In genomic region chr3:61199843-61200242, GRCh38 we compare ENCODE assay signal across 30 cellular contexts.
"Had no signal": no experiment of that assay in that cellular context is flagged by ENCODE, and none has a peak within 500 bp of the region (broad histone marks: within the 10 kb centered on the region; RNA-seq: fewer than 3 reads in every experiment).

No MANE protein-coding gene starts in this region.

- H3K9me3 Mint-ChIP-seq: activated CD4-positive, alpha-beta memory T cell treated with anti-CD3 and anti-CD28 coated beads, Interleukin-2, amount 10 ng/mL, durations not matched to agents 7 days and 5 days; activated naive CD4-positive, alpha-beta T cell treated with anti-CD3 and anti-CD28 coated beads, Interleukin-2, amount 10 ng/mL, durations not matched to agents 7 days and 5 days; activated naive CD4-positive, alpha-beta T cell treated with anti-CD3 and anti-CD28 coated beads, Interleukin-2, amount 50 U/mL, for 72 hours; activated naive CD8-positive, alpha-beta T cell treated with anti-CD3 and anti-CD28 coated beads, Interleukin-2, amount 10 ng/mL, durations not matched to agents 7 days and 5 days; activated T-cell treated with anti-CD3 and anti-CD28 coated beads, Interleukin-2, amount 50 U/mL, for 24 hours; activated T-cell treated with anti-CD3 and anti-CD28 coated beads, Interleukin-2, amount 50 U/mL, for 72 hours had no signal

- H3K4me3 ChIP-seq: ascending aorta, breast epithelium, cardiac muscle cell, colonic mucosa, esophagus muscularis mucosa, gastrocnemius medialis, heart left ventricle had no signal

- H3K4me1 Mint-ChIP-seq: activated CD4-positive, alpha-beta memory T cell treated with anti-CD3 and anti-CD28 coated beads, Interleukin-2, amount 10 ng/mL, durations not matched to agents 7 days and 5 days; activated CD4-positive, alpha-beta T cell treated with anti-CD3 and anti-CD28 coated beads, Interleukin-2, amount 10 ng/mL, durations not matched to agents 7 days and 5 days; activated naive CD4-positive, alpha-beta T cell treated with anti-CD3 and anti-CD28 coated beads, Interleukin-2, amount 10 ng/mL, durations not matched to agents 7 days and 5 days; activated naive CD8-positive, alpha-beta T cell treated with anti-CD3 and anti-CD28 coated beads, Interleukin-2, amount 10 ng/mL, durations not matched to agents 7 days and 5 days had no signal

- H3K4me1 ChIP-seq: ascending aorta, breast epithelium, colonic mucosa, foreskin keratinocyte, gastrocnemius medialis had no signal

- H3K9me3 ChIP-seq: ascending aorta, breast epithelium, colonic mucosa, esophagus muscularis mucosa, gastrocnemius medialis, heart left ventricle had no signal

- H3K36me3 Mint-ChIP-seq: activated naive CD4-positive, alpha-beta T cell treated with anti-CD3 and anti-CD28 coated beads, Interleukin-2, amount 10 ng/mL, durations not matched to agents 7 days and 5 days; activated naive CD4-positive, alpha-beta T cell treated with anti-CD3 and anti-CD28 coated beads, Interleukin-2, amount 50 U/mL, for 72 hours; brain had no signal

- DNase-seq: activated CD4-positive, alpha-beta memory T cell treated with anti-CD3 and anti-CD28 coated beads, Interleukin-2, amount 10 ng/mL, durations not matched to agents 7 days and 5 days; activated CD4-positive, alpha-beta T cell treated with anti-CD3 and anti-CD28 coated beads for 1 hour; activated CD4-positive, alpha-beta T cell treated with anti-CD3 and anti-CD28 coated beads for 4 hours; activated CD4-positive, alpha-beta T cell treated with anti-CD3 and anti-CD28 coated beads, Interleukin-2, amount 10 ng/mL, durations not matched to agents 7 days and 5 days; activated CD4-positive, alpha-beta T cell treated with anti-CD3 and anti-CD28 coated beads, Interleukin-2, amount 50 U/mL, for 4 hours; activated CD8-positive, alpha-beta memory T cell treated with anti-CD3 and anti-CD28 coated beads, Interleukin-2, amount 50 U/mL, for 48 hours; activated gamma-delta T cell; activated naive CD4-positive, alpha-beta T cell; activated naive CD4-positive, alpha-beta T cell treated with anti-CD3 and anti-CD28 coated beads, Interleukin-2, amount 10 ng/mL, durations not matched to agents 7 days and 5 days; activated naive CD8-positive, alpha-beta T cell treated with anti-CD3 and anti-CD28 coated beads, Interleukin-2, amount 10 ng/mL, durations not matched to agents 7 days and 5 days; activated T-cell treated with anti-CD3 and anti-CD28 coated beads for 4 hours; activated T-cell treated with anti-CD3 and anti-CD28 coated beads, Interleukin-2, amount 50 U/mL, for 24 hours; activated T-cell treated with anti-CD3 and anti-CD28 coated beads, Interleukin-2, amount 50 U/mL, for 72 hours; central memory CD4-positive, alpha-beta T cell; cerebellar nuclear complex; colonic mucosa; effector memory CD4-positive, alpha-beta T cell; endodermal cell; foreskin keratinocyte; gastrocnemius medialis; glutamatergic neuron; heart left ventricle; T-helper 2 cell had no signal

- H3K36me3 ChIP-seq: ascending aorta, breast epithelium, cardiac muscle cell, colonic mucosa, esophagus muscularis mucosa, gastrocnemius medialis, heart left ventricle had no signal

- H3K27ac Mint-ChIP-seq: activated CD4-positive, alpha-beta memory T cell treated with anti-CD3 and anti-CD28 coated beads, Interleukin-2, amount 10 ng/mL, durations not matched to agents 7 days and 5 days; activated CD4-positive, alpha-beta T cell treated with anti-CD3 and anti-CD28 coated beads, Interleukin-2, amount 10 ng/mL, durations not matched to agents 7 days and 5 days; activated naive CD4-positive, alpha-beta T cell treated with anti-CD3 and anti-CD28 coated beads, Interleukin-2, amount 10 ng/mL, durations not matched to agents 7 days and 5 days; activated naive CD4-positive, alpha-beta T cell treated with anti-CD3 and anti-CD28 coated beads, Interleukin-2, amount 50 U/mL, for 72 hours; activated naive CD8-positive, alpha-beta T cell treated with anti-CD3 and anti-CD28 coated beads, Interleukin-2, amount 10 ng/mL, durations not matched to agents 7 days and 5 days; activated T-cell treated with anti-CD3 and anti-CD28 coated beads, Interleukin-2, amount 50 U/mL, for 24 hours; activated T-cell treated with anti-CD3 and anti-CD28 coated beads, Interleukin-2, amount 50 U/mL, for 72 hours; brain; endodermal cell; WTC11 had no signal

- H3K4me3 Mint-ChIP-seq: activated CD4-positive, alpha-beta memory T cell treated with anti-CD3 and anti-CD28 coated beads, Interleukin-2, amount 10 ng/mL, durations not matched to agents 7 days and 5 days; activated CD4-positive, alpha-beta T cell treated with anti-CD3 and anti-CD28 coated beads, Interleukin-2, amount 10 ng/mL, durations not matched to agents 7 days and 5 days; activated naive CD4-positive, alpha-beta T cell treated with anti-CD3 and anti-CD28 coated beads, Interleukin-2, amount 10 ng/mL, durations not matched to agents 7 days and 5 days; activated naive CD8-positive, alpha-beta T cell treated with anti-CD3 and anti-CD28 coated beads, Interleukin-2, amount 10 ng/mL, durations not matched to agents 7 days and 5 days; activated T-cell treated with anti-CD3 and anti-CD28 coated beads, Interleukin-2, amount 50 U/mL, for 24 hours; activated T-cell treated with anti-CD3 and anti-CD28 coated beads, Interleukin-2, amount 50 U/mL, for 72 hours; brain; endodermal cell; WTC11 had no signal

- ATAC-seq: activated naive CD4-positive, alpha-beta T cell treated with anti-CD3 and anti-CD28 coated beads, Interleukin-2, amount 50 U/mL, for 72 hours; activated T-cell treated with anti-CD3 and anti-CD28 coated beads, Interleukin-2, amount 50 U/mL, for 72 hours; foreskin keratinocyte; gastrocnemius medialis; heart left ventricle; WTC11 had no signal

- H3K27me3 Mint-ChIP-seq: activated CD4-positive, alpha-beta memory T cell treated with anti-CD3 and anti-CD28 coated beads, Interleukin-2, amount 10 ng/mL, durations not matched to agents 7 days and 5 days; activated CD4-positive, alpha-beta T cell treated with anti-CD3 and anti-CD28 coated beads, Interleukin-2, amount 10 ng/mL, durations not matched to agents 7 days and 5 days; activated naive CD4-positive, alpha-beta T cell treated with anti-CD3 and anti-CD28 coated beads, Interleukin-2, amount 10 ng/mL, durations not matched to agents 7 days and 5 days; activated naive CD8-positive, alpha-beta T cell treated with anti-CD3 and anti-CD28 coated beads, Interleukin-2, amount 10 ng/mL, durations not matched to agents 7 days and 5 days; activated T-cell treated with anti-CD3 and anti-CD28 coated beads, Interleukin-2, amount 50 U/mL, for 24 hours; brain had no signal
